In the genomic region with DNA sequence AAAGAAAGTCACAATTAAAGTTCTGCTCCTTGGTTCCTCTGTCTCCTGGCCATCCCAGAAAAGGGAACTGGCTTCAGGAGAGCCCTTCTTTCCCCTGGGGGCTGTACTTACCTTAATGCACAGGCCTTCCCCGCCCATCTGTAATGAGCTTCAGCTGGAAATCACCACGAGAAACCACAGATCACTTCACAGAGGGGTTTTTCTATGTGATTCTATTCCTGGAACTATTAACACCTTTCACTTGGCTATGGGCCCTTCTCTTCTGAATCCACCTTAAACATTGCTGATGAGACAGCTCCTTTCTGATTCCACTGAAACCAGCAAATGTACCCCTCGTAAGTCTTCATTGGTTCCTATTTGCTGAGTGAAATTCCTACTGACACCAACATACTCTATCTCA, we compare ENCODE assay signal across 25 cellular contexts.
DNase-seq lines count a peak whose midpoint lies in the region; ATAC-seq, FAIRE-seq and TF ChIP-seq lines count a peak whose summit lies in the region.
"Had no signal": no experiment of that assay in that cellular context is flagged by ENCODE, and none has a peak within 500 bp of the region (broad histone marks: within the 10 kb centered on the region; RNA-seq: fewer than 3 reads in every experiment).

No MANE protein-coding gene starts in this region.

- intact Hi-C loops in spleen (cut with DNase I; ENCODE audit: low total_unique reads) (no loop called here), breast epithelium (cut with DNase I; ENCODE audit: low total_unique reads) (no loop called here)

- TF ChIP-seq POLR2A in spleen (IDR thresholded peaks at IDR 0.05) (no peak), breast epithelium (IDR thresholded peaks at IDR 0.05) (no peak)

- no peaks in the 10 kb centered on the region for H3K4me1 ChIP-seq in spleen
- no peaks in the 10 kb centered on the region for H3K4me1 ChIP-seq in breast epithelium
- H3K4me1 ChIP-seq: ascending aorta, sigmoid colon had no signal

- H3K36me3 Mint-ChIP-seq in memory B cell = no peaks in the 10 kb centered on the region
- H3K36me3 Mint-ChIP-seq: natural killer cell treated with Interleukin-12 subunit alpha and Interleukin-12 subunit beta and Interleukin-15 and Interleukin-18, amount 100 ng/mL, for 72 hours had no signal

- H3K27me3 ChIP-seq in spleen (replicated peaks in 1 of 7) (peaks cover 0 to 11% (median 4%) of the 10 kb centered on the region in 7 donors), breast epithelium (no peaks in the 10 kb centered on the region)
- H3K27me3 ChIP-seq: ascending aorta, sigmoid colon had no signal

- no peaks in the 10 kb centered on the region for H3K36me3 ChIP-seq in spleen
- H3K36me3 ChIP-seq in breast epithelium = no peaks in the 10 kb centered on the region
- H3K36me3 ChIP-seq: ascending aorta, sigmoid colon had no signal

- no peaks in the 10 kb centered on the region for H3K9me3 Mint-ChIP-seq in memory B cell
- H3K9me3 Mint-ChIP-seq: activated CD4-positive, alpha-beta T cell treated with anti-CD3 and anti-CD28 coated beads, Interleukin-2, amount 10 ng/mL, durations not matched to agents 7 days and 5 days; activated naive CD4-positive, alpha-beta T cell treated with anti-CD3 and anti-CD28 coated beads for 36 hours; effector memory CD8-positive, alpha-beta T cell; natural killer cell treated with Interleukin-12 subunit alpha and Interleukin-12 subunit beta and Interleukin-15 and Interleukin-18, amount 100 ng/mL, for 72 hours; stimulated activated naive CD8-positive, alpha-beta T cell treated with anti-CD3 and anti-CD28 coated beads, Interleukin-15, Interleukin-2, amounts not matched to agents 100 ng/mL and 50 ng/mL, for 24 hours had no signal

- H3K27ac ChIP-seq in spleen (no peak overlapping the region), breast epithelium (no peak overlapping the region)
- H3K27ac ChIP-seq: ascending aorta, sigmoid colon had no signal

- H3K4me1 Mint-ChIP-seq in memory B cell = peaks cover 4% of the 10 kb centered on the region
- H3K4me1 Mint-ChIP-seq: activated CD4-positive, alpha-beta T cell treated with anti-CD3 and anti-CD28 coated beads, Interleukin-2, amount 10 ng/mL, durations not matched to agents 7 days and 5 days had no signal

- WGBS in spleen, 5 donors = 35 to 68% (median 52%) methylated on average over 3 of the region's 3 CpGs

- no peaks in the 10 kb centered on the region for H3K9me3 ChIP-seq in spleen
- H3K9me3 ChIP-seq in breast epithelium = no peaks in the 10 kb centered on the region
- H3K9me3 ChIP-seq: ascending aorta, sigmoid colon had no signal

- peak; percentile 57 for ATAC-seq in GM18502 (IDR thresholded peaks at IDR 0.05; ENCODE audit: poor library complexity, unreplicated experiment)
- ATAC-seq in GM21390 (IDR thresholded peaks at IDR 0.05; ENCODE audit: unreplicated experiment) = peak; percentile 51
- ATAC-seq in HG03039 (IDR thresholded peaks at IDR 0.05; ENCODE audit: unreplicated experiment) = peak; percentile 60
- peak; percentile 38 for ATAC-seq in memory B cell (ENCODE audit: low read depth)
- ATAC-seq: effector memory CD8-positive, alpha-beta T cell; left colon; natural killer cell treated with Interleukin-12 subunit alpha and Interleukin-12 subunit beta and Interleukin-15 and Interleukin-18, amount 100 ng/mL, for 72 hours had no signal

- no peak overlapping the region for H3K4me3 Mint-ChIP-seq in memory B cell
- H3K4me3 Mint-ChIP-seq: activated CD4-positive, alpha-beta T cell treated with anti-CD3 and anti-CD28 coated beads, Interleukin-2, amount 10 ng/mL, durations not matched to agents 7 days and 5 days; activated naive CD4-positive, alpha-beta T cell treated with anti-CD3 and anti-CD28 coated beads for 36 hours; effector memory CD8-positive, alpha-beta T cell; natural killer cell treated with Interleukin-12 subunit alpha and Interleukin-12 subunit beta and Interleukin-15 and Interleukin-18, amount 100 ng/mL, for 72 hours; stimulated activated naive CD8-positive, alpha-beta T cell treated with anti-CD3 and anti-CD28 coated beads, Interleukin-15, Interleukin-2, amounts not matched to agents 100 ng/mL and 50 ng/mL, for 24 hours had no signal

- peaks cover 21% of the 10 kb centered on the region for H3K27me3 Mint-ChIP-seq in memory B cell

- no peak for FAIRE-seq in RCC 7860 (lab: Jason Lieb, UNC)

- DNase-seq in memory B cell (ENCODE audit: low spot score in 2 of 2) (no peak), RCC 7860 (ENCODE audit: low spot score) (no peak), spleen (no peak), breast epithelium (ENCODE audit: low spot score in 2 of 2) (no peak), NCI-H345 (lab: John Stamatoyannopoulos, UW) (no peak)
- DNase-seq: activated CD4-positive, alpha-beta T cell treated with anti-CD3 and anti-CD28 coated beads, Interleukin-2, amount 10 ng/mL, durations not matched to agents 7 days and 5 days; activated naive CD4-positive, alpha-beta T cell treated with anti-CD3 and anti-CD28 coated beads for 36 hours; activated T-cell treated with anti-CD3 and anti-CD28 coated beads for 4 hours; COR-L47; effector memory CD8-positive, alpha-beta T cell; H7; left colon; NCI-H1417; NCI-H69; OCI-M1; SHP77 treated with DMSO at 0.1 percent for 48 hours; sigmoid colon; T-helper 1 cell; trophoblast cell had no signal

- H3K4me3 ChIP-seq in spleen (no peak overlapping the region), breast epithelium (no peak overlapping the region)
- H3K4me3 ChIP-seq: ascending aorta, sigmoid colon had no signal

- TF ChIP-seq CTCF in spleen (IDR thresholded peaks at IDR 0.05 in 8 of 11, conservative IDR thresholded peaks at IDR 0.05 in 3 of 11) (no peak), breast epithelium (IDR thresholded peaks at IDR 0.05) (no peak)

- H3K27ac Mint-ChIP-seq in memory B cell = no peak overlapping the region
- H3K27ac Mint-ChIP-seq: activated CD4-positive, alpha-beta T cell treated with anti-CD3 and anti-CD28 coated beads, Interleukin-2, amount 10 ng/mL, durations not matched to agents 7 days and 5 days; activated naive CD4-positive, alpha-beta T cell treated with anti-CD3 and anti-CD28 coated beads for 36 hours; effector memory CD8-positive, alpha-beta T cell; natural killer cell treated with Interleukin-12 subunit alpha and Interleukin-12 subunit beta and Interleukin-15 and Interleukin-18, amount 100 ng/mL, for 72 hours; stimulated activated naive CD8-positive, alpha-beta T cell treated with anti-CD3 and anti-CD28 coated beads, Interleukin-15, Interleukin-2, amounts not matched to agents 100 ng/mL and 50 ng/mL, for 24 hours had no signal
